17 cellular contexts compared by ENCODE assay signal in genomic region chr6:149515494-149515893, GRCh38. TPM values are rescaled to one million over a fixed set of nuclear protein-coding genes. Genes with fewer than 3 reads are reported as not detected.
DNase-seq lines count a peak whose midpoint lies in the region; ATAC-seq lines count a peak whose summit lies in the region.
"Had no signal": no experiment of that assay in that cellular context is flagged by ENCODE, and none has a peak within 500 bp of the region (broad histone marks: within the 10 kb centered on the region; RNA-seq: fewer than 3 reads in every experiment).

No MANE protein-coding gene starts in this region.

- H3K4me3 Mint-ChIP-seq in activated CD4-positive, alpha-beta T cell treated with anti-CD3 and anti-CD28 coated beads, Interleukin-2, amount 10 ng/mL, durations not matched to agents 7 days and 5 days, result no peak overlapping the region
- no peak overlapping the region for H3K4me3 Mint-ChIP-seq in CD4-positive, CD25-positive, alpha-beta regulatory T cell
- H3K4me3 Mint-ChIP-seq in T-cell, result no peak overlapping the region
- H3K4me3 Mint-ChIP-seq in central memory CD8-positive, alpha-beta T cell, result no peak overlapping the region
- H3K4me3 Mint-ChIP-seq: GM23338 had no signal

- no peak for DNase-seq in activated CD4-positive, alpha-beta T cell treated with anti-CD3 and anti-CD28 coated beads, Interleukin-2, amount 10 ng/mL, durations not matched to agents 7 days and 5 days
- no peak for DNase-seq in activated CD4-positive, alpha-beta T cell treated with anti-CD3 and anti-CD28 coated beads for 1 hour
- no peak for DNase-seq in CD4-positive, CD25-positive, alpha-beta regulatory T cell
- no peak for DNase-seq in T-cell
- no peak for DNase-seq in central memory CD8-positive, alpha-beta T cell (ENCODE audit: low spot score in 2 of 2)
- DNase-seq in NOMO-1 (lab: John Stamatoyannopoulos, UW; ENCODE audit: unreplicated experiment in 2 of 2), result no peak
- DNase-seq in stimulated activated CD4-positive, alpha-beta T cell treated with anti-CD3 and anti-CD28 coated beads, Interleukin-2, amount 100 ng/mL, for 48 hours, result no peak
- DNase-seq in SW480 (ENCODE audit: low spot score), result no peak
- DNase-seq: C1 segment of cervical spinal cord, Calu3, MV-4-11, NCI-H1436, NCI-H2029 treated with DMSO at 0.1 percent for 48 hours, NCI-H510A treated with DMSO at 0.1 percent for 48 hours had no signal

- H3K4me1 ChIP-seq in CD4-positive, CD25-positive, alpha-beta regulatory T cell (ENCODE audit: control insufficient read depth, insufficient read depth, low read length, poor library complexity, severe bottlenecking), result peaks cover 15% of the 10 kb centered on the region

- no peaks in the 10 kb centered on the region for H3K27me3 Mint-ChIP-seq in activated CD4-positive, alpha-beta T cell treated with anti-CD3 and anti-CD28 coated beads, Interleukin-2, amount 10 ng/mL, durations not matched to agents 7 days and 5 days
- no peaks in the 10 kb centered on the region for H3K27me3 Mint-ChIP-seq in CD4-positive, CD25-positive, alpha-beta regulatory T cell
- H3K27me3 Mint-ChIP-seq in T-cell, result no peaks in the 10 kb centered on the region
- H3K27me3 Mint-ChIP-seq in central memory CD8-positive, alpha-beta T cell, result no peaks in the 10 kb centered on the region
- H3K27me3 Mint-ChIP-seq: IgD-negative memory B cell had no signal

- CTCF ChIA-PET in activated CD4-positive, alpha-beta T cell treated with anti-CD3 and anti-CD28 coated beads, Interleukin-2, amount 10 ng/mL, durations not matched to agents 7 days and 5 days (lab: Charles Lee), result interaction anchor here (0.6 to 0.9 kb wide), 2 partner anchors 17 to 83 kb away, joined by 3 to 7 read pairs; no protein-coding TSS in a partner anchor
- CTCF ChIA-PET in T-cell (lab: Charles Lee), result interaction anchor here (0.5 to 3.3 kb wide), 19 partner anchors 9 to 1002 kb away, joined by 3 to 28 read pairs (median 4); partner anchors contain the start of gene PPIL4 (in 1 of the 2)

- no peak for ATAC-seq in CD4-positive, CD25-positive, alpha-beta regulatory T cell (ENCODE audit: low read depth in 2 of 2)
- no peak for ATAC-seq in T-cell (replicated peaks in 1 of 4)
- no peak for ATAC-seq in central memory CD8-positive, alpha-beta T cell (replicated peaks; ENCODE audit: extremely low read depth, poor library complexity, severe bottlenecking)
- ATAC-seq: GM12878, GM23338 had no signal

- H3K9me3 Mint-ChIP-seq in activated CD4-positive, alpha-beta T cell treated with anti-CD3 and anti-CD28 coated beads, Interleukin-2, amount 10 ng/mL, durations not matched to agents 7 days and 5 days, result no peaks in the 10 kb centered on the region
- H3K9me3 Mint-ChIP-seq in CD4-positive, CD25-positive, alpha-beta regulatory T cell, result no peaks in the 10 kb centered on the region
- no peaks in the 10 kb centered on the region for H3K9me3 Mint-ChIP-seq in T-cell
- no peaks in the 10 kb centered on the region for H3K9me3 Mint-ChIP-seq in central memory CD8-positive, alpha-beta T cell
- H3K9me3 Mint-ChIP-seq: GM23338, IgD-negative memory B cell had no signal

- H3K4me1 Mint-ChIP-seq in activated CD4-positive, alpha-beta T cell treated with anti-CD3 and anti-CD28 coated beads, Interleukin-2, amount 10 ng/mL, durations not matched to agents 7 days and 5 days, result peaks cover 27% of the 10 kb centered on the region
- H3K4me1 Mint-ChIP-seq in CD4-positive, CD25-positive, alpha-beta regulatory T cell, result peaks cover 30 to 51% (median 40%) of the 10 kb centered on the region in 4 donors
- peaks cover 30 to 46% (median 42%) of the 10 kb centered on the region in 3 donors for H3K4me1 Mint-ChIP-seq in T-cell
- peaks cover 24% of the 10 kb centered on the region for H3K4me1 Mint-ChIP-seq in central memory CD8-positive, alpha-beta T cell
- H3K4me1 Mint-ChIP-seq: GM23338 had no signal

- no peaks in the 10 kb centered on the region for H3K9me3 ChIP-seq in CD4-positive, CD25-positive, alpha-beta regulatory T cell (ENCODE audit: control insufficient read depth in 2 of 2, low read length in 2 of 2)

- peak overlapping the region; percentile 28 for H3K27ac ChIP-seq in CD4-positive, CD25-positive, alpha-beta regulatory T cell (ENCODE audit: insufficient read depth, low read length, poor library complexity, severe bottlenecking)

- H3K36me3 Mint-ChIP-seq in activated CD4-positive, alpha-beta T cell treated with anti-CD3 and anti-CD28 coated beads, Interleukin-2, amount 10 ng/mL, durations not matched to agents 7 days and 5 days (ENCODE audit: low read depth), result peaks cover 33% of the 10 kb centered on the region
- peaks cover 45% of the 10 kb centered on the region for H3K36me3 Mint-ChIP-seq in CD4-positive, CD25-positive, alpha-beta regulatory T cell
- H3K36me3 Mint-ChIP-seq in T-cell, result peaks cover 37% of the 10 kb centered on the region
- H3K36me3 Mint-ChIP-seq in central memory CD8-positive, alpha-beta T cell (ENCODE audit: insufficient read depth), result peaks cover 31% of the 10 kb centered on the region

- H3K36me3 ChIP-seq in CD4-positive, CD25-positive, alpha-beta regulatory T cell (ENCODE audit: control insufficient read depth, insufficient read depth, low read length), result peaks cover 50% of the 10 kb centered on the region

- no peak overlapping the region for H3K4me3 ChIP-seq in CD4-positive, CD25-positive, alpha-beta regulatory T cell (ENCODE audit: low read depth, low read length)
- H3K4me3 ChIP-seq: GM12878, GM23338 had no signal

- peak overlapping the region; percentile 43 for H3K27ac Mint-ChIP-seq in activated CD4-positive, alpha-beta T cell treated with anti-CD3 and anti-CD28 coated beads, Interleukin-2, amount 10 ng/mL, durations not matched to agents 7 days and 5 days
- H3K27ac Mint-ChIP-seq in CD4-positive, CD25-positive, alpha-beta regulatory T cell, result peak overlapping the region; percentile 27 to 57 (median 35)
- peak overlapping the region; percentile 1 to 79 for H3K27ac Mint-ChIP-seq in T-cell
- peak overlapping the region; percentile 89 for H3K27ac Mint-ChIP-seq in central memory CD8-positive, alpha-beta T cell (ENCODE audit: low read depth)
- H3K27ac Mint-ChIP-seq: GM23338 had no signal

- POLR2A ChIA-PET in activated CD4-positive, alpha-beta T cell treated with anti-CD3 and anti-CD28 coated beads, Interleukin-2, amount 10 ng/mL, durations not matched to agents 7 days and 5 days (lab: Charles Lee), result no interaction called here
- POLR2A ChIA-PET in T-cell (lab: Charles Lee), result interaction anchor here (0.6 to 2.3 kb wide), 6 partner anchors 11 to 740 kb away, joined by 3 to 8 read pairs (median 6); no protein-coding TSS in a partner anchor

- H3K27me3 ChIP-seq in CD4-positive, CD25-positive, alpha-beta regulatory T cell (ENCODE audit: control insufficient read depth, insufficient read depth, low read length), result no peaks in the 10 kb centered on the region

RNA-seq across cellular contexts. Expression of gene PPIL4, which starts 30.3 kb away (rescaled TPM):
- 10 to 100 TPM; 17.6 to 20.1 TPM for total RNA-seq in activated CD4-positive, alpha-beta T cell treated with anti-CD3 and anti-CD28 coated beads, Interleukin-2, amount 10 ng/mL, durations not matched to agents 7 days and 5 days
- 40.8 TPM for total RNA-seq in CD4-positive, CD25-positive, alpha-beta regulatory T cell
- 10 to 100 TPM; 10.0 to 13.3 (median 12.0) TPM for polyA plus RNA-seq in CD4-positive, CD25-positive, alpha-beta regulatory T cell
- 10 to 100 TPM; 25.2 to 32.1 (median 26.6) TPM for total RNA-seq in T-cell

RNA-seq across cellular contexts. Expression of gene ZC3H12D, which starts 30.7 kb away (rescaled TPM):
- total RNA-seq in activated CD4-positive, alpha-beta T cell treated with anti-CD3 and anti-CD28 coated beads, Interleukin-2, amount 10 ng/mL, durations not matched to agents 7 days and 5 days, result 10 to 100 TPM; 10.7 to 16.5 TPM
- total RNA-seq in CD4-positive, CD25-positive, alpha-beta regulatory T cell, result 251 TPM
- 10 to 100 TPM in 1 of 4 donors, 1 to 10 TPM in 3; 7.1 to 10.3 (median 8.7) TPM for polyA plus RNA-seq in CD4-positive, CD25-positive, alpha-beta regulatory T cell
- 100 to 1,000 TPM in 3 of 5 donors, 10 to 100 TPM in 2; 48.2 to 117 (median 107) TPM for total RNA-seq in T-cell
- polyA plus RNA-seq: GM23338 had no signal

RNA-seq across cellular contexts. Expression of gene GINM1, which starts 50.7 kb away (rescaled TPM):
- total RNA-seq in activated CD4-positive, alpha-beta T cell treated with anti-CD3 and anti-CD28 coated beads, Interleukin-2, amount 10 ng/mL, durations not matched to agents 7 days and 5 days, result 10 to 100 TPM; 18.7 to 21.1 TPM
- total RNA-seq in CD4-positive, CD25-positive, alpha-beta regulatory T cell, result 29.1 TPM
- polyA plus RNA-seq in CD4-positive, CD25-positive, alpha-beta regulatory T cell, result 10 to 100 TPM; 24.0 to 29.9 (median 26.4) TPM
- 10 to 100 TPM; 15.4 to 24.5 (median 15.7) TPM for total RNA-seq in T-cell

Comparison
In these comparisons a context has a peak if more than half of its experiments do, and no peak if none do; other contexts are left out.
1. H3K27ac Mint-ChIP-seq: peak in every context shown above with its lines; median percentile 89 in central memory CD8-positive, alpha-beta T cell; 43 in activated CD4-positive, alpha-beta T cell treated with anti-CD3 and anti-CD28 coated beads, Interleukin-2, amount 10 ng/mL, durations not matched to agents 7 days and 5 days; 40 in T-cell; 35 in CD4-positive, CD25-positive, alpha-beta regulatory T cell.